ENCODE assay signal across 27 cellular contexts in genomic region chr3:37202035-37202434, GRCh38.
"Had no signal": no experiment of that assay in that cellular context is flagged by ENCODE, and none has a peak within 500 bp of the region (broad histone marks: within the 10 kb centered on the region; RNA-seq: fewer than 3 reads in every experiment).

No MANE protein-coding gene starts in this region.

- H3K4me1 Mint-ChIP-seq: activated B cell treated with CpG ODN at 0.5 μM for 24 hours; activated CD4-positive, alpha-beta T cell treated with anti-CD3 and anti-CD28 coated beads for 36 hours; activated naive CD8-positive, alpha-beta T cell treated with anti-CD3 and anti-CD28 coated beads for 36 hours; memory B cell; naive B cell had no signal

- H3K27ac ChIP-seq: cardiac muscle cell, right lobe of liver, skin epidermis, tibial nerve had no signal

- H3K4me1 ChIP-seq: right lobe of liver had no signal

- H3K9me3 Mint-ChIP-seq: activated B cell treated with CpG ODN at 0.5 μM for 24 hours; activated naive CD8-positive, alpha-beta T cell treated with anti-CD3 and anti-CD28 coated beads for 36 hours; activated T-cell treated with anti-CD3 and anti-CD28 coated beads, Interleukin-2, amount 50 U/mL, for 4 hours; activated T-helper 2 cell treated with anti-CD3 and anti-CD28 coated beads, Interferon-gamma antibody, Interleukin-2, Interleukin-4, amounts not matched to agents 10 μg/mL and 5 μg/mL and 100 μg/mL, durations not matched to agents 14 hours and 24 hours and 36 hours; memory B cell; naive B cell; neural crest cell; stimulated activated naive CD8-positive, alpha-beta T cell treated with anti-CD3 and anti-CD28 coated beads, Interleukin-15, Interleukin-2, amounts not matched to agents 100 ng/mL and 50 ng/mL, for 24 hours; T-helper 1 cell treated with Interleukin-12 subunit alpha and Interleukin-12 subunit beta and Interleukin-4 antibody, amounts not matched to agents 30 μg/mL and 1 μg/mL, for 36 hours had no signal

- ATAC-seq: activated CD4-positive, alpha-beta T cell treated with anti-CD3 and anti-CD28 coated beads for 36 hours; activated T-cell treated with anti-CD3 and anti-CD28 coated beads, Interleukin-2, amount 50 U/mL, for 4 hours; mucosa of descending colon; right lobe of liver had no signal

- H3K4me3 ChIP-seq: cardiac muscle cell, mucosa of descending colon, right lobe of liver, skin epidermis, tibial nerve had no signal

- H3K36me3 Mint-ChIP-seq: activated naive CD8-positive, alpha-beta T cell treated with anti-CD3 and anti-CD28 coated beads for 36 hours; memory B cell; naive B cell had no signal

- H3K27ac Mint-ChIP-seq: activated B cell treated with CpG ODN at 0.5 μM for 24 hours; activated CD4-positive, alpha-beta T cell treated with anti-CD3 and anti-CD28 coated beads for 36 hours; activated naive CD8-positive, alpha-beta T cell treated with anti-CD3 and anti-CD28 coated beads for 36 hours; activated T-helper 2 cell treated with anti-CD3 and anti-CD28 coated beads, Interferon-gamma antibody, Interleukin-2, Interleukin-4, amounts not matched to agents 10 μg/mL and 5 μg/mL and 100 μg/mL, durations not matched to agents 14 hours and 24 hours and 36 hours; memory B cell; stimulated activated naive CD8-positive, alpha-beta T cell treated with anti-CD3 and anti-CD28 coated beads, Interleukin-15, Interleukin-2, amounts not matched to agents 100 ng/mL and 50 ng/mL, for 24 hours; T-helper 1 cell treated with Interleukin-12 subunit alpha and Interleukin-12 subunit beta and Interleukin-4 antibody, amounts not matched to agents 30 μg/mL and 1 μg/mL, for 36 hours had no signal

- H3K9me3 ChIP-seq: mucosa of descending colon, right lobe of liver, tibial nerve had no signal

- H3K27me3 ChIP-seq: cardiac muscle cell, right lobe of liver, tibial nerve had no signal

- DNase-seq: activated B cell treated with CpG ODN at 0.5 μM for 24 hours; activated CD4-positive, alpha-beta T cell treated with anti-CD3 and anti-CD28 coated beads for 36 hours; activated CD4-positive, alpha-beta T cell treated with anti-CD3 and anti-CD28 coated beads, Interleukin-2, amount 50 U/mL, for 4 hours; activated CD8-positive, alpha-beta memory T cell treated with anti-CD3 and anti-CD28 coated beads, Interleukin-2, amount 50 U/mL, for 48 hours; activated naive CD4-positive, alpha-beta T cell; activated naive CD8-positive, alpha-beta T cell treated with anti-CD3 and anti-CD28 coated beads for 36 hours; activated T-cell treated with anti-CD3 and anti-CD28 coated beads, Interleukin-2, amount 50 U/mL, for 4 hours; dermis blood vessel endothelial cell; effector CD8-positive, alpha-beta T cell; erythroblast; glutamatergic neuron; hippocampal formation; kidney glomerular epithelial cell; mucosa of descending colon; naive B cell; occipital lobe; right lobe of liver; stimulated activated CD4-positive, alpha-beta T cell treated with anti-CD3 and anti-CD28 coated beads, Interleukin-1b, Interleukin-23, amount 100 ng/mL, for 48 hours; T1000 had no signal

- H3K27me3 Mint-ChIP-seq: activated B cell treated with CpG ODN at 0.5 μM for 24 hours; activated naive CD8-positive, alpha-beta T cell treated with anti-CD3 and anti-CD28 coated beads for 36 hours; stimulated activated naive CD8-positive, alpha-beta T cell treated with anti-CD3 and anti-CD28 coated beads, Interleukin-15, Interleukin-2, amounts not matched to agents 100 ng/mL and 50 ng/mL, for 24 hours had no signal

- H3K36me3 ChIP-seq: cardiac muscle cell, right lobe of liver had no signal

- H3K4me3 Mint-ChIP-seq: activated B cell treated with CpG ODN at 0.5 μM for 24 hours; activated CD4-positive, alpha-beta T cell treated with anti-CD3 and anti-CD28 coated beads for 36 hours; activated naive CD8-positive, alpha-beta T cell treated with anti-CD3 and anti-CD28 coated beads for 36 hours; activated T-cell treated with anti-CD3 and anti-CD28 coated beads, Interleukin-2, amount 50 U/mL, for 4 hours; memory B cell; naive B cell; neural crest cell; stimulated activated naive CD8-positive, alpha-beta T cell treated with anti-CD3 and anti-CD28 coated beads, Interleukin-15, Interleukin-2, amounts not matched to agents 100 ng/mL and 50 ng/mL, for 24 hours; T-helper 1 cell treated with Interleukin-12 subunit alpha and Interleukin-12 subunit beta and Interleukin-4 antibody, amounts not matched to agents 30 μg/mL and 1 μg/mL, for 36 hours had no signal
